ENCODE assay signal across 23 cellular contexts in genomic region chr10:115975506-115975905, GRCh38.
"Had no signal": no experiment of that assay in that cellular context is flagged by ENCODE, and none has a peak within 500 bp of the region (broad histone marks: within the 10 kb centered on the region; RNA-seq: fewer than 3 reads in every experiment).

No MANE protein-coding gene starts in this region.

- H3K9me3 ChIP-seq: mucosa of descending colon, ovary, right lobe of liver, stomach, upper lobe of left lung had no signal

- DNase-seq: activated CD4-positive, alpha-beta T cell treated with anti-CD3 and anti-CD28 coated beads for 36 hours; activated CD4-positive, alpha-beta T cell treated with anti-CD3 and anti-CD28 coated beads, Interleukin-2, amount 50 U/mL, for 48 hours; activated gamma-delta T cell treated with Interleukin-2 at 50 U/mL for 16 hours; activated naive CD8-positive, alpha-beta T cell treated with anti-CD3 and anti-CD28 coated beads, Interleukin-2, amount 10 ng/mL, durations not matched to agents 7 days and 5 days; activated T-cell treated with anti-CD3 and anti-CD28 coated beads for 4 hours; amygdala; caudate nucleus; foreskin keratinocyte; left ventricle myocardium inferior; naive B cell; ovary; right lobe of liver; stimulated activated CD4-positive, alpha-beta T cell treated with anti-CD3 and anti-CD28 coated beads, Interleukin-4, amount 100 ng/mL, for 24 hours; stomach had no signal

- H3K79me2 ChIP-seq: hepatocyte had no signal

- H3K27ac Mint-ChIP-seq: activated CD4-positive, alpha-beta T cell treated with anti-CD3 and anti-CD28 coated beads for 36 hours; activated naive CD8-positive, alpha-beta T cell treated with anti-CD3 and anti-CD28 coated beads, Interleukin-2, amount 10 ng/mL, durations not matched to agents 7 days and 5 days; activated T-helper 1 cell treated with anti-CD3 and anti-CD28 coated beads, Interleukin-12 subunit alpha, Interleukin-12 subunit beta, Interleukin-2, Interleukin-4 antibody, amounts not matched to agents 30 ng/mL and 10 ng/mL and 1 ng/mL, durations not matched to agents 14 hours and 24 hours and 36 hours; brain; memory B cell; naive B cell; stimulated activated effector memory CD8-positive, alpha-beta T cell treated with anti-CD3 and anti-CD28 coated beads, Interleukin-12 subunit alpha, Interleukin-12 subunit beta, amount 100 ng/mL, for 72 hours; T-helper 2 cell treated with Interferon-gamma antibody and Interleukin-4, amounts not matched to agents 5 μg/mL and 100 μg/mL, for 36 hours had no signal

- H3K36me3 Mint-ChIP-seq: activated naive CD8-positive, alpha-beta T cell treated with anti-CD3 and anti-CD28 coated beads, Interleukin-2, amount 10 ng/mL, durations not matched to agents 7 days and 5 days; brain; memory B cell; naive B cell; stimulated activated effector memory CD8-positive, alpha-beta T cell treated with anti-CD3 and anti-CD28 coated beads, Interleukin-12 subunit alpha, Interleukin-12 subunit beta, amount 100 ng/mL, for 72 hours had no signal

- ATAC-seq: activated CD4-positive, alpha-beta T cell treated with anti-CD3 and anti-CD28 coated beads for 36 hours; foreskin keratinocyte; right lobe of liver; stimulated activated effector memory CD8-positive, alpha-beta T cell treated with anti-CD3 and anti-CD28 coated beads, Interleukin-12 subunit alpha, Interleukin-12 subunit beta, amount 100 ng/mL, for 72 hours had no signal

- H3K4me2 ChIP-seq: hepatocyte had no signal

- H3K4me3 Mint-ChIP-seq: activated CD4-positive, alpha-beta T cell treated with anti-CD3 and anti-CD28 coated beads for 36 hours; activated naive CD8-positive, alpha-beta T cell treated with anti-CD3 and anti-CD28 coated beads, Interleukin-2, amount 10 ng/mL, durations not matched to agents 7 days and 5 days; activated T-helper 1 cell treated with anti-CD3 and anti-CD28 coated beads, Interleukin-12 subunit alpha, Interleukin-12 subunit beta, Interleukin-2, Interleukin-4 antibody, amounts not matched to agents 30 ng/mL and 10 ng/mL and 1 ng/mL, durations not matched to agents 14 hours and 24 hours and 36 hours; brain; memory B cell; naive B cell; neural crest cell; stimulated activated effector memory CD8-positive, alpha-beta T cell treated with anti-CD3 and anti-CD28 coated beads, Interleukin-12 subunit alpha, Interleukin-12 subunit beta, amount 100 ng/mL, for 72 hours; T-helper 2 cell treated with Interferon-gamma antibody and Interleukin-4, amounts not matched to agents 5 μg/mL and 100 μg/mL, for 36 hours had no signal

- H3K4me1 ChIP-seq: foreskin keratinocyte, left ventricle myocardium inferior, right lobe of liver had no signal

- H3K4me1 Mint-ChIP-seq: activated CD4-positive, alpha-beta T cell treated with anti-CD3 and anti-CD28 coated beads for 36 hours; activated naive CD8-positive, alpha-beta T cell treated with anti-CD3 and anti-CD28 coated beads, Interleukin-2, amount 10 ng/mL, durations not matched to agents 7 days and 5 days; memory B cell; naive B cell; neural crest cell; stimulated activated effector memory CD8-positive, alpha-beta T cell treated with anti-CD3 and anti-CD28 coated beads, Interleukin-12 subunit alpha, Interleukin-12 subunit beta, amount 100 ng/mL, for 72 hours had no signal

- H3K27me3 Mint-ChIP-seq: activated naive CD8-positive, alpha-beta T cell treated with anti-CD3 and anti-CD28 coated beads, Interleukin-2, amount 10 ng/mL, durations not matched to agents 7 days and 5 days; memory B cell; naive B cell had no signal

- H3K27ac ChIP-seq: foreskin keratinocyte, hepatocyte, left ventricle myocardium inferior, ovary, right lobe of liver, upper lobe of left lung had no signal

- H2AFZ ChIP-seq: hepatocyte had no signal

- H3K36me3 ChIP-seq: left ventricle myocardium inferior, ovary, right lobe of liver, stomach, upper lobe of left lung had no signal

- H3K27me3 ChIP-seq: foreskin keratinocyte, hepatocyte, ovary, right lobe of liver, stomach, upper lobe of left lung had no signal

- H3K4me3 ChIP-seq: hepatocyte, left ventricle myocardium inferior, mucosa of descending colon, ovary, right lobe of liver, stomach, upper lobe of left lung had no signal
